In the genomic region with DNA sequence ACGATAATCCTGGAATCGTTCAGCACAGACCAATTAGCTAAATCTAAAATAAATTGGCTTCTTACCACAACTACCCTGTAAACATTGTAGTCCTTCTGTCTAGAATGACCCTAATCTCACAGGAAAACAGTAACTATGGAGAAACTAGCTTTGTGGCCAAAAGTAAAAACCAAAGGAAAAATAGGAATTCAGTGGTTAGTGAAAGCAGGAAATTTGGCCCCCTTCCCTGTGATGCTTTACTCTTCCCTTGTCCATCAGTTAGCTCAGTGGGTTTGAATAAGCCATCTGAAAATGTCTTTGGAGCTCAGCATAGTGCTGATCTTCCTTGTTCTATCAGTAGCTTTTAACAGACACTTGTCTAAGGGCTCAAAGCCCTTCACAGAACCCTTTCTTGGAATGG, we compare ENCODE assay signal across 2 cellular contexts.
TF ChIP-seq lines count a peak whose summit lies in the region.

No MANE protein-coding gene starts in this region.

TF ChIP-seq in HCT116, 20 proteins besides CTCF, POLR2A, EP300 and RAD21:
- TF ChIP-seq, protein P1, sequence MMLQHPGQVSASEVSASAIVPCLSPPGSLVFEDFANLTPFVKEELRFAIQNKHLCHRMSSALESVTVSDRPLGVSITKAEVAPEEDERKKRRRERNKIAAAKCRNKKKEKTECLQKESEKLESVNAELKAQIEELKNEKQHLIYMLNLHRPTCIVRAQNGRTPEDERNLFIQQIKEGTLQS (IDR thresholded peaks at IDR 0.05), result no peak
- TF ChIP-seq EZH2phosphoT487 (IDR thresholded peaks at IDR 0.05; ENCODE audit: borderline replicate concordance) (no peak), MAX (IDR thresholded peaks at IDR 0.05) (no peak), SP1 (IDR thresholded peaks at IDR 0.05; ENCODE audit: low read depth) (no peak), ZBTB33 (IDR thresholded peaks at IDR 0.05; ENCODE audit: extremely low read depth, insufficient replicate concordance, low read length) (no peak), EGR1 (IDR thresholded peaks at IDR 0.05; ENCODE audit: low read depth) (no peak), EZH2 (IDR thresholded peaks at IDR 0.05) (no peak), FOSL1 (IDR thresholded peaks at IDR 0.05; ENCODE audit: low read depth) (no peak), TCF7L2 (IDR thresholded peaks at IDR 0.05; ENCODE audit: borderline replicate concordance, extremely low read depth, insufficient read depth, insufficient read length) (no peak), SRF (IDR thresholded peaks at IDR 0.05; ENCODE audit: low read depth) (no peak), ZFX (IDR thresholded peaks at IDR 0.05) (no peak), CBX3 (IDR thresholded peaks at IDR 0.05; ENCODE audit: low read depth) (no peak), POLR2AphosphoS5 (IDR thresholded peaks at IDR 0.05; ENCODE audit: low read depth, low read length) (no peak), JUND (IDR thresholded peaks at IDR 0.05) (no peak), ZNF274 (IDR thresholded peaks at IDR 0.05; ENCODE audit: low read depth, low read length) (no peak), ELF1 (IDR thresholded peaks at IDR 0.05; ENCODE audit: borderline replicate concordance, low read depth) (no peak), YY1 (IDR thresholded peaks at IDR 0.05; ENCODE audit: extremely low read depth, insufficient replicate concordance, low read depth, low read length) (no peak), CEBPB (IDR thresholded peaks at IDR 0.05; ENCODE audit: low read depth) (no peak), SIN3A (IDR thresholded peaks at IDR 0.05; ENCODE audit: low read depth) (no peak), REST (IDR thresholded peaks at IDR 0.05; ENCODE audit: low read depth) (no peak)

TF ChIP-seq in GM12878, 131 proteins besides CTCF, POLR2A, EP300 and RAD21:
- TF ChIP-seq FOS (IDR thresholded peaks at IDR 0.05; ENCODE audit: borderline replicate concordance, extremely low read depth, insufficient read length), result no peak
- TF ChIP-seq HDGF (IDR thresholded peaks at IDR 0.05), result no peak
- TF ChIP-seq POLR2AphosphoS2 (IDR thresholded peaks at IDR 0.05; ENCODE audit: low read depth, low read length), result no peak
- no peak for TF ChIP-seq HDAC6 (IDR thresholded peaks at IDR 0.05; ENCODE audit: unreplicated experiment)
